Comparison of ENCODE assay signal across 9 cellular contexts in the genomic region with DNA sequence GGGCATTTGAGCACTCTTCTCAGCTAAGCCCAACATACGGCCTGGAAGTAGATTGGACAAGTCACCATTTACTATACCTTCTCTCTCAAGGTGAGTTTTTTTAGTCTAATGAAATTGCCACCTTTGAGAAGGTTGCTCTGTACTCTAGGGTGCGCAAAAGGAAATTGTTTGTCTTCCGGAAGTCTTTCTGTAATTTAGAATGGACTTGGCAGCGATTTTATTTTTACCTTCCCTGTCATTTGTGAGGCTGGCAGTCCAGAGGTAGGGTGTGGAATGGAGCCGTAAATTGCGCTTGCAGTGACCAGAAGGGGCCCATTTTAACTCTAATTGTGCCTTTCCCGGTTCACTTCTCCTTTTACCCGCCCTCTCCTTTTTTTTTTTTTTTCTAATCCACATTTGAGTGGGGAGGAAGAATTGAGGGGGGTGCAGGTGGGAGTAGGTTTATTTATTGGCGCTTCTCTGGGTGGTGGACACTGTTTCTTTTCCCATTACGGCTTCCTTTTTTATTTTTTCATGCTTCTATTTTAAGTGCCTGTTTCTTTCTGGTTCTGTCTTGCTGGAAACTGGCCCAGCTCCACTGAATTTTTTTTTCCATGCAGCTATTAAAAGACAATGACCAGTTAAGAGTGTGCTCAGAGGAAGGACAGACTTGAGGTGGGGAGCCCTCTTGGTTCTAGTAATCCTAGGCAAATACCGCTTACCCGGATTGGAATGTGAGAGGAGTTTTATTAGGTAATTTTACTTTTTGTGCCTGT.
DNase-seq lines count a peak whose midpoint lies in the region; ATAC-seq and TF ChIP-seq lines count a peak whose summit lies in the region.
"Had no signal": no experiment of that assay in that cellular context is flagged by ENCODE, and none has a peak within 500 bp of the region (broad histone marks: within the 10 kb centered on the region; RNA-seq: fewer than 3 reads in every experiment).

No MANE protein-coding gene starts in this region.

- peak; percentile 79 for ATAC-seq in left lung
- no peak for ATAC-seq in HG03565 (IDR thresholded peaks at IDR 0.05; ENCODE audit: unreplicated experiment)
- ATAC-seq in GM19324 (IDR thresholded peaks at IDR 0.05; ENCODE audit: low FRiP score, unreplicated experiment): no peak
- no peak for ATAC-seq in HG03280 (IDR thresholded peaks at IDR 0.05; ENCODE audit: unreplicated experiment)

- DNase-seq in LHCN-M2 (ENCODE audit: low read depth) (peak; percentile 35), cardiac fibroblast (ENCODE audit: low read depth in 2 of 2) (peak; percentile 73 to 88), left lung (peak in 1 of 2 donors; percentile 44), OCI-M1 (lab: John Stamatoyannopoulos, UW) (no peak)
- DNase-seq: NCI-H526 had no signal

- no peaks in the 10 kb centered on the region for H3K27me3 ChIP-seq in left lung
- no peaks in the 10 kb centered on the region for H3K27me3 ChIP-seq in subcutaneous abdominal adipose tissue (ENCODE audit: control insufficient read depth in 5 of 5, insufficient read depth in 4 of 5, low read length in 5 of 5)

- H3K36me3 ChIP-seq in left lung: peaks cover 0 to 15% of the 10 kb centered on the region in 2 donors
- peaks cover 0 to 3% (median 0%) of the 10 kb centered on the region in 5 donors for H3K36me3 ChIP-seq in subcutaneous abdominal adipose tissue (ENCODE audit: control insufficient read depth in 5 of 5, insufficient read depth in 5 of 5, low read length in 5 of 5)

- intact Hi-C loops in left lung (cut with DNase I): no loop called here

- peak overlapping the region in 2 of 5 donors; percentile 14 to 26 for H3K9ac ChIP-seq in subcutaneous abdominal adipose tissue (ENCODE audit: low read length in 5 of 5)

- no peaks in the 10 kb centered on the region for H3K9me3 ChIP-seq in left lung
- no peaks in the 10 kb centered on the region for H3K9me3 ChIP-seq in subcutaneous abdominal adipose tissue (ENCODE audit: control insufficient read depth in 5 of 5, low read length in 5 of 5)

- TF ChIP-seq CTCF in cardiac fibroblast (IDR thresholded peaks at IDR 0.05; ENCODE audit: low read depth, low read length): no peak
- TF ChIP-seq CTCF in left lung (IDR thresholded peaks at IDR 0.05): no peak

- H3K4me1 ChIP-seq in left lung: peaks cover 12 to 34% of the 10 kb centered on the region in 2 donors
- peaks cover 2 to 33% (median 32%) of the 10 kb centered on the region in 5 donors for H3K4me1 ChIP-seq in subcutaneous abdominal adipose tissue (ENCODE audit: control insufficient read depth in 5 of 5, insufficient read depth in 5 of 5, low read length in 5 of 5)

- no peak overlapping the region for H3K4me3 ChIP-seq in cardiac fibroblast (replicated peaks in 1 of 2; ENCODE audit: low read depth in 2 of 2, low read length in 2 of 2)
- H3K4me3 ChIP-seq in left lung: no peak overlapping the region
- peak overlapping the region in 2 of 5 donors; percentile 18 to 36 for H3K4me3 ChIP-seq in subcutaneous abdominal adipose tissue (ENCODE audit: low read depth in 1 of 5, low read length in 5 of 5)

- H3K27ac ChIP-seq in left lung (peak overlapping the region; percentile 53 to 83), subcutaneous abdominal adipose tissue (ENCODE audit: low read depth, low read length) (peak overlapping the region; percentile 60)
